ENCODE assay signal across 19 cellular contexts in genomic region chr18:31227497-31228229, GRCh38.
"Had no signal": no experiment of that assay in that cellular context is flagged by ENCODE, and none has a peak within 500 bp of the region (broad histone marks: within the 10 kb centered on the region; RNA-seq: fewer than 3 reads in every experiment).

No MANE protein-coding gene starts in this region.

- H2AFZ ChIP-seq: hepatocyte had no signal

- H3K4me3 Mint-ChIP-seq: activated naive CD4-positive, alpha-beta T cell treated with anti-CD3 and anti-CD28 coated beads, Interleukin-2, amount 50 U/mL, for 24 hours; activated T-cell treated with anti-CD3 and anti-CD28 coated beads, Interleukin-2, amount 50 U/mL, for 72 hours; dendritic cell treated with granulocyte-macrophage colony-stimulating factor and Interleukin-4, amounts not matched to agents 40 ng/mL and 50 ng/mL, for 4 days; nephron progenitor cell; stimulated activated naive CD8-positive, alpha-beta T cell treated with anti-CD3 and anti-CD28 coated beads, Interleukin-15, amount 100 ng/mL, for 72 hours had no signal

- H3K27ac ChIP-seq: hepatocyte, psoas muscle, suprapubic skin had no signal

- H3K36me3 ChIP-seq: suprapubic skin had no signal

- H3K4me1 ChIP-seq: psoas muscle had no signal

- H3K27me3 ChIP-seq: hepatocyte, suprapubic skin had no signal

- H3K79me2 ChIP-seq: hepatocyte had no signal

- FAIRE-seq: bronchial epithelial cell had no signal

- H3K4me3 ChIP-seq: hepatocyte, psoas muscle, smooth muscle cell, suprapubic skin had no signal

- H3K36me3 Mint-ChIP-seq: activated naive CD4-positive, alpha-beta T cell treated with anti-CD3 and anti-CD28 coated beads, Interleukin-2, amount 50 U/mL, for 24 hours had no signal

- H3K9me3 ChIP-seq: psoas muscle, suprapubic skin had no signal

- H3K27ac Mint-ChIP-seq: activated naive CD4-positive, alpha-beta T cell treated with anti-CD3 and anti-CD28 coated beads, Interleukin-2, amount 50 U/mL, for 24 hours; activated T-cell treated with anti-CD3 and anti-CD28 coated beads, Interleukin-2, amount 50 U/mL, for 72 hours; dendritic cell treated with granulocyte-macrophage colony-stimulating factor and Interleukin-4, amounts not matched to agents 40 ng/mL and 50 ng/mL, for 4 days; nephron progenitor cell; stimulated activated naive CD8-positive, alpha-beta T cell treated with anti-CD3 and anti-CD28 coated beads, Interleukin-15, amount 100 ng/mL, for 72 hours had no signal

- H3K4me2 ChIP-seq: hepatocyte, smooth muscle cell had no signal

- H3K4me1 Mint-ChIP-seq: activated naive CD4-positive, alpha-beta T cell treated with anti-CD3 and anti-CD28 coated beads, Interleukin-2, amount 50 U/mL, for 24 hours; stimulated activated naive CD8-positive, alpha-beta T cell treated with anti-CD3 and anti-CD28 coated beads, Interleukin-15, amount 100 ng/mL, for 72 hours had no signal

- ATAC-seq: activated T-cell treated with anti-CD3 and anti-CD28 coated beads, Interleukin-2, amount 50 U/mL, for 72 hours; esophagus mucosa; psoas muscle; sciatic nerve; stimulated activated naive CD8-positive, alpha-beta T cell treated with anti-CD3 and anti-CD28 coated beads, Interleukin-15, amount 100 ng/mL, for 72 hours had no signal

- H3K9me3 Mint-ChIP-seq: dendritic cell treated with granulocyte-macrophage colony-stimulating factor and Interleukin-4, amounts not matched to agents 40 ng/mL and 50 ng/mL, for 4 days had no signal

- DNase-seq: activated CD4-positive, alpha-beta T cell treated with anti-CD3 and anti-CD28 coated beads, Interleukin-2, amount 50 U/mL, for 4 hours; activated gamma-delta T cell; activated T-cell treated with anti-CD3 and anti-CD28 coated beads, Interleukin-2, amount 50 U/mL, for 72 hours; effector CD8-positive, alpha-beta T cell; left cardiac atrium; midbrain; nephron progenitor cell; psoas muscle; stimulated activated CD4-positive, alpha-beta T cell treated with anti-CD3 and anti-CD28 coated beads, Interleukin-4, amount 100 ng/mL, for 1 hour; stimulated activated naive CD8-positive, alpha-beta T cell treated with anti-CD3 and anti-CD28 coated beads, Interleukin-15, amount 100 ng/mL, for 72 hours; trophoblast cell had no signal

- H3K27me3 Mint-ChIP-seq: activated naive CD4-positive, alpha-beta T cell treated with anti-CD3 and anti-CD28 coated beads, Interleukin-2, amount 50 U/mL, for 24 hours; stimulated activated naive CD8-positive, alpha-beta T cell treated with anti-CD3 and anti-CD28 coated beads, Interleukin-15, amount 100 ng/mL, for 72 hours had no signal
